ENCODE assay signal across 1 cellular context in the genomic region with DNA sequence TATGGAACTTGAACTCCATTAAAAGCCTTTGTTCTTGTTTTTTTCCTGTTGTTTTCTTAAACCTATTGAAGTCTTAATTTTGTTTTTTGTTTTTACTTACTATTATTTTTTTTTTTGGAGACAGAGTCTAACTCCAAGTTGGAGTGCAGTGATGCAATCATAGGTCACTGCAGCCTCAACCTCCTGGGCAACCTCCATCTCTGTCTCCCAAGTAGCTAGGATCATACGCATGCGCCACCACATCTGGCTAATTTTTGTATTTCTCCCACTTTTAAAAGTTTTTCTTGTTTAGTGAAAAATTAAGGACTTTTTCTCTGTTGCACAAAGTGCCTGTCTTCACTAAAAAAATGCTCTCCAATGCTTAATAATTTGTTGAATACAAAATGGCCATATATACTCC.
A peak's percentile ranks its signal among the peaks of the same experiment; 100 is the strongest.
TF ChIP-seq lines count a peak whose summit lies in the region.

No MANE protein-coding gene starts in this region.

TF ChIP-seq in H1, 55 proteins besides CTCF, POLR2A, EP300 and RAD21:
- TF ChIP-seq CEBPB (IDR thresholded peaks at IDR 0.05; ENCODE audit: low read depth, low read length) = peak; percentile 77
- TF ChIP-seq, protein P1, sequence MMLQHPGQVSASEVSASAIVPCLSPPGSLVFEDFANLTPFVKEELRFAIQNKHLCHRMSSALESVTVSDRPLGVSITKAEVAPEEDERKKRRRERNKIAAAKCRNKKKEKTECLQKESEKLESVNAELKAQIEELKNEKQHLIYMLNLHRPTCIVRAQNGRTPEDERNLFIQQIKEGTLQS (IDR thresholded peaks at IDR 0.05; ENCODE audit: insufficient read depth, low read depth, low read length) = 0 out of 2 replicates have a peak, but pooled peaks have one; percentile 27
- TF ChIP-seq ATF2 (IDR thresholded peaks at IDR 0.05; ENCODE audit: low read length) = no peak
- TF ChIP-seq CHD1 (IDR thresholded peaks at IDR 0.05; ENCODE audit: low read depth, low read length) = no peak
